In genomic region chr22:27125539-27125938, GRCh38 we compare ENCODE assay signal across 29 cellular contexts.
"Had no signal": no experiment of that assay in that cellular context is flagged by ENCODE, and none has a peak within 500 bp of the region (broad histone marks: within the 10 kb centered on the region; RNA-seq: fewer than 3 reads in every experiment).

No MANE protein-coding gene starts in this region.

- DNase-seq: activated CD4-positive, alpha-beta T cell treated with anti-CD3 and anti-CD28 coated beads for 36 hours; activated CD4-positive, CD25-positive, alpha-beta regulatory T cell; activated CD8-positive, alpha-beta memory T cell treated with anti-CD3 and anti-CD28 coated beads, Interleukin-2, amount 10 ng/mL, durations not matched to agents 7 days and 5 days; activated CD8-positive, alpha-beta T cell treated with anti-CD3 and anti-CD28 coated beads, Interleukin-2, amount 10 ng/mL, durations not matched to agents 7 days and 5 days; activated effector memory CD4-positive, alpha-beta T cell treated with Interleukin-2 at 50 U/mL for 16 hours; activated naive CD4-positive, alpha-beta T cell treated with anti-CD3 and anti-CD28 coated beads for 36 hours; activated naive CD8-positive, alpha-beta T cell treated with anti-CD3 and anti-CD28 coated beads for 36 hours; activated T-cell treated with anti-CD3 and anti-CD28 coated beads, Interleukin-2, amount 50 U/mL, for 48 hours; adrenal gland; central memory CD4-positive, alpha-beta T cell; effector memory CD8-positive, alpha-beta T cell; foreskin melanocyte; heart right ventricle; left colon; natural killer cell; occipital lobe; psoas muscle; stimulated activated CD4-positive, alpha-beta T cell treated with anti-CD3 and anti-CD28 coated beads, Interleukin-15, amount 100 ng/mL, for 24 hours; stimulated activated CD4-positive, alpha-beta T cell treated with anti-CD3 and anti-CD28 coated beads, Interleukin-2, amount 100 ng/mL, for 24 hours; stimulated activated naive CD4-positive, alpha-beta T cell; tibial artery; upper lobe of right lung had no signal

- H3K9me3 ChIP-seq: adrenal gland, ascending aorta, esophagus muscularis mucosa, psoas muscle, suprapubic skin, tibial artery, upper lobe of right lung had no signal

- H3K27me3 ChIP-seq: ascending aorta, esophagus muscularis mucosa, neural progenitor cell, right atrium auricular region, tibial artery had no signal

- H3K4me3 ChIP-seq: adrenal gland, ascending aorta, esophagus muscularis mucosa, heart right ventricle, neural progenitor cell, psoas muscle, right atrium auricular region, suprapubic skin, tibial artery, upper lobe of right lung had no signal

- H3K4me3 Mint-ChIP-seq: activated CD4-positive, alpha-beta T cell treated with anti-CD3 and anti-CD28 coated beads for 36 hours; activated CD8-positive, alpha-beta memory T cell treated with anti-CD3 and anti-CD28 coated beads, Interleukin-2, amount 10 ng/mL, durations not matched to agents 7 days and 5 days; activated CD8-positive, alpha-beta T cell treated with anti-CD3 and anti-CD28 coated beads, Interleukin-2, amount 10 ng/mL, durations not matched to agents 7 days and 5 days; activated naive CD4-positive, alpha-beta T cell treated with anti-CD3 and anti-CD28 coated beads for 36 hours; activated naive CD8-positive, alpha-beta T cell treated with anti-CD3 and anti-CD28 coated beads for 36 hours; effector memory CD8-positive, alpha-beta T cell; memory B cell; natural killer cell; neural progenitor cell had no signal

- H3K27ac ChIP-seq: adrenal gland, ascending aorta, neural progenitor cell, parathyroid adenoma, psoas muscle, suprapubic skin, upper lobe of right lung had no signal

- H3K4me1 ChIP-seq: adrenal gland, neural progenitor cell, parathyroid adenoma, psoas muscle, right atrium auricular region, suprapubic skin, upper lobe of right lung had no signal

- H3K4me2 ChIP-seq: neural progenitor cell had no signal

- H2AFZ ChIP-seq: neural progenitor cell, parathyroid adenoma had no signal

- H3K79me2 ChIP-seq: parathyroid adenoma had no signal

- H3K9me3 Mint-ChIP-seq: activated naive CD4-positive, alpha-beta T cell treated with anti-CD3 and anti-CD28 coated beads for 36 hours; activated naive CD8-positive, alpha-beta T cell treated with anti-CD3 and anti-CD28 coated beads for 36 hours; effector memory CD8-positive, alpha-beta T cell; natural killer cell; neural progenitor cell had no signal

- H3K27ac Mint-ChIP-seq: activated CD4-positive, alpha-beta T cell treated with anti-CD3 and anti-CD28 coated beads for 36 hours; activated CD8-positive, alpha-beta memory T cell treated with anti-CD3 and anti-CD28 coated beads, Interleukin-2, amount 10 ng/mL, durations not matched to agents 7 days and 5 days; activated CD8-positive, alpha-beta T cell treated with anti-CD3 and anti-CD28 coated beads, Interleukin-2, amount 10 ng/mL, durations not matched to agents 7 days and 5 days; activated naive CD4-positive, alpha-beta T cell treated with anti-CD3 and anti-CD28 coated beads for 36 hours; activated naive CD8-positive, alpha-beta T cell treated with anti-CD3 and anti-CD28 coated beads for 36 hours; effector memory CD8-positive, alpha-beta T cell; memory B cell; natural killer cell; neural progenitor cell had no signal

- H3K4me1 Mint-ChIP-seq: activated CD4-positive, alpha-beta T cell treated with anti-CD3 and anti-CD28 coated beads for 36 hours; activated CD8-positive, alpha-beta memory T cell treated with anti-CD3 and anti-CD28 coated beads, Interleukin-2, amount 10 ng/mL, durations not matched to agents 7 days and 5 days; memory B cell; natural killer cell; neural progenitor cell had no signal

- H3K9ac ChIP-seq: neural progenitor cell, parathyroid adenoma had no signal

- H3K36me3 ChIP-seq: adrenal gland, ascending aorta, esophagus muscularis mucosa, heart right ventricle, neural progenitor cell, right atrium auricular region, suprapubic skin, tibial artery, upper lobe of right lung had no signal

- ATAC-seq: activated CD4-positive, alpha-beta T cell treated with anti-CD3 and anti-CD28 coated beads for 36 hours; activated CD8-positive, alpha-beta memory T cell treated with anti-CD3 and anti-CD28 coated beads, Interleukin-2, amount 10 ng/mL, durations not matched to agents 7 days and 5 days; activated CD8-positive, alpha-beta T cell treated with anti-CD3 and anti-CD28 coated beads, Interleukin-2, amount 10 ng/mL, durations not matched to agents 7 days and 5 days; effector memory CD8-positive, alpha-beta T cell; heart right ventricle; left colon; natural killer cell; psoas muscle; upper lobe of right lung had no signal

- H3K36me3 Mint-ChIP-seq: activated CD8-positive, alpha-beta memory T cell treated with anti-CD3 and anti-CD28 coated beads, Interleukin-2, amount 10 ng/mL, durations not matched to agents 7 days and 5 days; activated naive CD8-positive, alpha-beta T cell treated with anti-CD3 and anti-CD28 coated beads for 36 hours; natural killer cell; neural progenitor cell had no signal
